Comparison of ENCODE assay signal across 8 cellular contexts in the genomic region with DNA sequence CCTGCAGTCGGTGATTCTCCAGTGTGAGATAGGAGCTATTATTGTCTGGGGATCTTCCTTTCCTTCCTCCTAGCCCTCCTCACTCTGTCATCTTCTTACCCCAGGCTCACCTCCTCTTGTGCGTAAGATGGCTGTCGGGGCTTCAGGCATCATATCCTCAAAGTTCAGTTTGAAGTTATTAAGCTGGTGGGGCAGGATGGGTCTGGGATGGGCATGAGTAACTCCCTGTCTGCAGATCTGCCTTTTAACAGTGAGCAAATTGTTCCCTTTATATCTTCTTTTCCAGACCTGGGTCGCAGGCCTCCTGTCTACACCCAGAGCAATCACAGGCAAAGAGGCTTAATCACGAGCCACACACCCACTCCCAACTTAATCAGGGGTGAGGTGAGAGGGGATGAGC. TPM values are rescaled to one million over a fixed set of nuclear protein-coding genes. Genes with fewer than 3 reads are reported as not detected.
DNase-seq lines count a peak whose midpoint lies in the region; ATAC-seq, FAIRE-seq and TF ChIP-seq lines count a peak whose summit lies in the region.

No MANE protein-coding gene starts in this region.

- H3K27me3 Mint-ChIP-seq in activated T-cell treated with anti-CD3 and anti-CD28 coated beads, Interleukin-2, amount 50 U/mL, for 72 hours (ENCODE audit: low read depth), result no peaks in the 10 kb centered on the region

- H3K4me3 ChIP-seq in keratinocyte (ENCODE audit: control insufficient read depth in 2 of 3, extremely low read depth in 1 of 3, insufficient read depth in 2 of 3, low read depth in 1 of 3, low read length in 3 of 3) (peak overlapping the region in 2 of 3 experiments; percentile 58 to 59), tibial artery (peak overlapping the region; percentile 61 to 69)

- peaks cover 75% of the 10 kb centered on the region for H3K4me1 Mint-ChIP-seq in activated T-cell treated with anti-CD3 and anti-CD28 coated beads, Interleukin-2, amount 50 U/mL, for 72 hours (ENCODE audit: low read depth)

- peak overlapping the region; percentile 52 for H3K4me2 ChIP-seq in keratinocyte (ENCODE audit: control insufficient read depth, extremely low read depth, insufficient read depth, low read depth, low read length)

- peaks cover 5% of the 10 kb centered on the region for H3K9me3 ChIP-seq in keratinocyte (ENCODE audit: control insufficient read depth, low read depth, low read length)
- H3K9me3 ChIP-seq in tibial artery, result peaks cover 0 to 3% (median 0%) of the 10 kb centered on the region in 3 donors

- DNase-seq in activated naive CD4-positive, alpha-beta T cell treated with Interleukin-2 at 50 U/mL for 16 hours, result peak; percentile 15
- DNase-seq in activated naive CD4-positive, alpha-beta T cell (lab: John Stamatoyannopoulos, UW), result no peak
- no peak for DNase-seq in activated T-cell treated with anti-CD3 and anti-CD28 coated beads, Interleukin-2, amount 50 U/mL, for 72 hours
- DNase-seq in keratinocyte (ENCODE audit: low read depth, low spot score) (no peak), tibial artery (no peak), putamen (ENCODE audit: low spot score) (no peak)
- no peak for DNase-seq in activated effector memory CD4-positive, alpha-beta T cell treated with Interleukin-2 at 50 U/mL for 16 hours
- DNase-seq in effector CD4-positive, alpha-beta T cell, result no peak

- dilution Hi-C loops in keratinocyte (cut with MboI; ENCODE audit: extremely low pct_ligation_motif_present, low sequenced_read_pairs), result no loop called here

- peak overlapping the region; percentile 84 for H3K27ac ChIP-seq in keratinocyte (ENCODE audit: control insufficient read depth, insufficient read depth, low read length)
- peak overlapping the region; percentile 80 to 89 for H3K27ac ChIP-seq in tibial artery

- H3K27me3 ChIP-seq in keratinocyte (ENCODE audit: control insufficient read depth, extremely low read depth, insufficient read depth, low read length) (no peaks in the 10 kb centered on the region), tibial artery (no peaks in the 10 kb centered on the region)

- H3K79me2 ChIP-seq in keratinocyte (ENCODE audit: control insufficient read depth, insufficient read depth, low read length), result peaks cover 23% of the 10 kb centered on the region

- no peaks in the 10 kb centered on the region for H4K20me1 ChIP-seq in keratinocyte (ENCODE audit: control insufficient read depth, extremely low read depth, insufficient read depth, low read length)

- no peak for ATAC-seq in activated T-cell treated with anti-CD3 and anti-CD28 coated beads, Interleukin-2, amount 50 U/mL, for 72 hours (replicated peaks in 1 of 2)

- TF ChIP-seq CTCF in keratinocyte (optimal IDR thresholded peaks at IDR 0.05 in 1 of 3, IDR thresholded peaks at IDR 0.05 in 1 of 3, conservative IDR thresholded peaks at IDR 0.05 in 1 of 3; ENCODE audit: extremely low read depth in 1 of 3, insufficient read depth in 2 of 3, low read length in 3 of 3) (no peak), tibial artery (IDR thresholded peaks at IDR 0.05) (no peak)

- no peaks in the 10 kb centered on the region for H3K9me1 ChIP-seq in keratinocyte (ENCODE audit: control insufficient read depth, extremely low read depth, insufficient read depth, low read length)

- intact Hi-C loops in tibial artery (cut with DNase I; ENCODE audit: low total_unique reads), result no loop called here

- H3K9ac ChIP-seq in keratinocyte (ENCODE audit: control insufficient read depth, extremely low read depth, insufficient read depth, low read length), result peak overlapping the region; percentile 85

- H3K4me1 ChIP-seq in keratinocyte (ENCODE audit: control insufficient read depth, extremely low read depth, insufficient read depth, low read length), result peaks cover 42% of the 10 kb centered on the region
- H3K4me1 ChIP-seq in tibial artery, result peaks cover 0 to 4% (median 2%) of the 10 kb centered on the region in 4 donors

- H3K36me3 ChIP-seq in keratinocyte (ENCODE audit: control insufficient read depth in 2 of 2, extremely low read depth in 1 of 2, insufficient read depth in 2 of 2, low read length in 2 of 2), result peaks cover 0 to 4% of the 10 kb centered on the region in 2 experiments
- no peaks in the 10 kb centered on the region for H3K36me3 ChIP-seq in tibial artery

- H3K9me3 Mint-ChIP-seq in activated T-cell treated with anti-CD3 and anti-CD28 coated beads, Interleukin-2, amount 50 U/mL, for 72 hours, result peaks cover 2 to 3% of the 10 kb centered on the region in 2 donors

- peaks cover 5 to 10% of the 10 kb centered on the region in 2 donors for H3K36me3 Mint-ChIP-seq in activated T-cell treated with anti-CD3 and anti-CD28 coated beads, Interleukin-2, amount 50 U/mL, for 72 hours (ENCODE audit: insufficient read depth in 2 of 2)

- peak overlapping the region; percentile 92 for H3K27ac Mint-ChIP-seq in activated T-cell treated with anti-CD3 and anti-CD28 coated beads, Interleukin-2, amount 50 U/mL, for 72 hours

- peak overlapping the region; percentile 86 to 91 for H3K4me3 Mint-ChIP-seq in activated T-cell treated with anti-CD3 and anti-CD28 coated beads, Interleukin-2, amount 50 U/mL, for 72 hours

- no peak for FAIRE-seq in keratinocyte (lab: Jason Lieb, UNC)

- H2AFZ ChIP-seq in keratinocyte (ENCODE audit: control insufficient read depth, low read length), result no peak overlapping the region

RNA-seq across cellular contexts. Expression of a gene that starts 0.9 kb away (rescaled TPM):
- total RNA-seq in activated T-cell treated with anti-CD3 and anti-CD28 coated beads, Interleukin-2, amount 50 U/mL, for 72 hours, result 10 to 100 TPM; 35.1 to 35.6 TPM
- polyA plus RNA-seq in keratinocyte, result 26.8 to 45.6 TPM (median 42.7 TPM) in 3 replicates
- 47.1 TPM for polyA plus RNA-seq in keratinocyte (2011; ENCODE audit: low read depth)
- 18.9 and 26.4 TPM in 2 replicates for polyA plus RNA-seq in keratinocyte (2011; cell fraction: cytosol; rRNA removed)
- polyA plus RNA-seq in keratinocyte (2011; cell fraction: nucleus; rRNA removed), result 70.3 and 91.2 TPM in 2 replicates
- polyA plus RNA-seq in keratinocyte (2012; ENCODE audit: low replicate concordance), result 12.5 and 27.8 TPM in 2 replicates
- 20.3 to 46.1 TPM (median 23.4 TPM) in 3 replicates for polyA minus RNA-seq in keratinocyte
- polyA minus RNA-seq in keratinocyte (2011; cell fraction: cytosol; rRNA and poly(A)+ RNA removed), result 19.2 TPM
- 16.8 and 47.1 TPM in 2 replicates for polyA minus RNA-seq in keratinocyte (2011; cell fraction: nucleus; rRNA and poly(A)+ RNA removed)
